8 cellular contexts compared by ENCODE assay signal in genomic region chr11:10456519-10456918, GRCh38. TPM values are rescaled to one million over a fixed set of nuclear protein-coding genes. Genes with fewer than 3 reads are reported as not detected.
DNase-seq lines count a peak whose midpoint lies in the region; ATAC-seq, FAIRE-seq and TF ChIP-seq lines count a peak whose summit lies in the region.

No MANE protein-coding gene starts in this region.

- TF ChIP-seq CTCF in Peyer's patch (IDR thresholded peaks at IDR 0.05) (no peak), esophagus squamous epithelium (IDR thresholded peaks at IDR 0.05) (no peak), spleen (IDR thresholded peaks at IDR 0.05 in 8 of 11, conservative IDR thresholded peaks at IDR 0.05 in 3 of 11) (no peak)

- peak overlapping the region; percentile 30 to 41 (median 36) for H3K4me3 ChIP-seq in Peyer's patch
- peak overlapping the region in 3 of 4 donors; percentile 26 to 56 (median 36) for H3K4me3 ChIP-seq in esophagus squamous epithelium
- H3K4me3 ChIP-seq in spleen, result peak overlapping the region; percentile 34 to 70 (median 44)

- ATAC-seq in GM19395 (IDR thresholded peaks at IDR 0.05; ENCODE audit: unreplicated experiment), result no peak

- FAIRE-seq in RCC 7860 (lab: Jason Lieb, UNC), result no peak

- peaks cover 0 to 4% (median 0%) of the 10 kb centered on the region in 3 donors for H3K36me3 ChIP-seq in Peyer's patch
- peaks cover 0 to 5% (median 0%) of the 10 kb centered on the region in 3 donors for H3K36me3 ChIP-seq in esophagus squamous epithelium
- peaks cover 0 to 4% (median 3%) of the 10 kb centered on the region in 6 donors for H3K36me3 ChIP-seq in spleen

- H3K27me3 ChIP-seq in Peyer's patch, result no peaks in the 10 kb centered on the region
- peaks cover 0 to 18% (median 0%) of the 10 kb centered on the region in 4 donors for H3K27me3 ChIP-seq in esophagus squamous epithelium
- H3K27me3 ChIP-seq in spleen (replicated peaks in 1 of 7), result peaks cover 0 to 1% (median 0%) of the 10 kb centered on the region in 7 donors

- H3K4me1 ChIP-seq in Peyer's patch, result peaks cover 3 to 31% (median 21%) of the 10 kb centered on the region in 4 donors
- peaks cover 15 to 59% (median 35%) of the 10 kb centered on the region in 3 donors for H3K4me1 ChIP-seq in esophagus squamous epithelium
- H3K4me1 ChIP-seq in spleen, result peaks cover 36 to 99% (median 81%) of the 10 kb centered on the region in 6 donors

- H3K27ac ChIP-seq in Peyer's patch (peak overlapping the region; percentile 65 to 82 (median 71)), esophagus squamous epithelium (peak overlapping the region; percentile 66 to 80 (median 68)), spleen (peak overlapping the region; percentile 66 to 90 (median 84))

- TF ChIP-seq POLR2A in Peyer's patch (IDR thresholded peaks at IDR 0.05) (no peak), esophagus squamous epithelium (IDR thresholded peaks at IDR 0.05) (no peak), spleen (IDR thresholded peaks at IDR 0.05) (no peak)

- intact Hi-C loops in esophagus squamous epithelium (cut with DNase I), result no loop called here
- intact Hi-C loops in spleen (cut with DNase I; ENCODE audit: low total_unique reads), result no loop called here

- H3K9me3 ChIP-seq in Peyer's patch, result no peaks in the 10 kb centered on the region
- no peaks in the 10 kb centered on the region for H3K9me3 ChIP-seq in esophagus squamous epithelium
- no peaks in the 10 kb centered on the region for H3K9me3 ChIP-seq in spleen

- peak; percentile 58 for DNase-seq in activated CD8-positive, alpha-beta memory T cell treated with anti-CD3 and anti-CD28 coated beads, Interleukin-2, amount 50 U/mL, for 48 hours
- DNase-seq in activated CD8-positive, alpha-beta memory T cell treated with anti-CD3 and anti-CD28 coated beads, Interleukin-2, amount 50 U/mL, for 4 hours, result no peak
- DNase-seq in Peyer's patch, result no peak
- DNase-seq in esophagus squamous epithelium (lab: John Stamatoyannopoulos, UW), result no peak
- DNase-seq in spleen, result peak; percentile 80
- DNase-seq in stimulated activated CD4-positive, alpha-beta T cell treated with anti-CD3 and anti-CD28 coated beads, Interleukin-2, amount 100 ng/mL, for 24 hours, result no peak
- DNase-seq in RCC 7860 (ENCODE audit: low spot score), result no peak

- 32 to 79% methylated on average over 2 to 3 of the region's 3 CpGs for WGBS in esophagus squamous epithelium, 2 donors
- 27 to 45% (median 31%) methylated on average over 3 of the region's 3 CpGs for WGBS in spleen, 5 donors

RNA-seq across cellular contexts. Expression of gene AMPD3, which starts 1.5 kb away (rescaled TPM):
- 10 to 100 TPM; 12.4 to 28.9 (median 17.6) TPM for total RNA-seq in Peyer's patch
- total RNA-seq in esophagus squamous epithelium, result 10 to 100 TPM in 2 of 4 donors, 1 to 10 TPM in 2; 8.7 to 15.2 (median 9.8) TPM
- total RNA-seq in spleen, result 10 to 100 TPM; 19.1 to 54.7 (median 26.5) TPM
- polyA plus RNA-seq in spleen, result 10 to 100 TPM in 2 of 3 donors, 1 to 10 TPM in 1; 9.3 to 16.1 (median 12.9) TPM

Comparison
In these comparisons a context has a peak if more than half of its experiments do, and no peak if none do; other contexts are left out.
1. DNase-seq: peak in activated CD8-positive, alpha-beta memory T cell treated with anti-CD3 and anti-CD28 coated beads, Interleukin-2, amount 50 U/mL, for 48 hours (single experiment) and spleen (single experiment); none in activated CD8-positive, alpha-beta memory T cell treated with anti-CD3 and anti-CD28 coated beads, Interleukin-2, amount 50 U/mL, for 4 hours (single experiment), Peyer's patch (0 of 3), esophagus squamous epithelium (single experiment), stimulated activated CD4-positive, alpha-beta T cell treated with anti-CD3 and anti-CD28 coated beads, Interleukin-2, amount 100 ng/mL, for 24 hours (0 of 2) and RCC 7860 (single experiment).
2. Peak in every context shown above with its lines, with median percentiles within 50 percentile points of each other: H3K27ac ChIP-seq and H3K4me3 ChIP-seq.